In the genomic region with DNA sequence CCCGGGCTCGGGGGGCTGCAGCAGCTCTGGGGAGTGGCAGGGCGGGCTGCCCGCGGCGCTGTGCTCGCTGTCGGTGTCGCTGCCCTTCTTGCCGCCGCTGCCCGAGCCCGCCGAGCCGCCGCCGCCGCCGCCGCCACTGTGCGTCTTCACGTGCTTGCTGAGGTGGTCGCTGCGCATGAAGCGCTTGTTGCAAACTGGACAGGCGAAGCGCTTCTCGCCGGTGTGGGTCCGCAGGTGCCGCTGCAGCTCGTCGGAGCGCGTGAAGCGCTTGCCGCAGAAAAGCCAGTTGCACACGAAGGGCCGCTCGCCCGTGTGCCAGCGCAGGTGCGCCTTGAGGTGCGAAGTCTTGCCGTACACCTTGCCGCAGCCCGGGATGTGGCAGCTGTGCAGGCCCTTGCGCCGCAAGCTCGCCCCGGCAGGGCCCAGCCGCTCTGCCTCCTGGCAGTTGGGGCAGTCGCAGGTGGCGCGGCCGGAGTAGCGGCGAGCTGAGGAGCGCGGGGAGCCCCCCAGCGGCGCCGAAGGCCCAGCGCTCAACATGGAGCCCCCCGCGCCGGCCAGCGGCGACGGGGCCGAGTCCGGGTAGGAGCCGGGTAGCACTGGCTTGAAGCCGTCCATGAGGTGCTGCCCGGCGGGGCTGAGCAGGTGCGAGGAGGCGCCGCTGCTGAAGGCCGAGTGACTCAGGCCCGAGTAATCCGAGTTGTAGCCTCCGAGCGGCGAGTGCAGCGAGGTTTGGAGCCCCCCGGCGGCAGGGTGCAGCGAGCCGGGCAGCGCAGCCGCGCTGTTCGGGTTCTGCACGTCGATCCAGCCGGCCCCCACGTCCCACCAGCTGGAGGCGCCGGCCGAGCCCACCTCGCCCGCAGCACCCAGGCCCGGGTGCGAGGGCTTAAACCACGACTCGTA, we compare ENCODE assay signal across 9 cellular contexts. TPM values are rescaled to one million over a fixed set of nuclear protein-coding genes. Genes with fewer than 3 reads are reported as not detected.
DNase-seq lines count a peak whose midpoint lies in the region; ATAC-seq and TF ChIP-seq lines count a peak whose summit lies in the region.
"Had no signal": no experiment of that assay in that cellular context is flagged by ENCODE, and none has a peak within 500 bp of the region (broad histone marks: within the 10 kb centered on the region; RNA-seq: fewer than 3 reads in every experiment).

No MANE protein-coding gene starts in this region.

- ATAC-seq in activated T-cell treated with anti-CD3 and anti-CD28 coated beads, Interleukin-2, amount 50 U/mL, for 4 hours, result peak; percentile 20 to 37
- no peak for ATAC-seq in GM21360 (IDR thresholded peaks at IDR 0.05; ENCODE audit: unreplicated experiment)
- no peak for ATAC-seq in naive thymus-derived CD4-positive, alpha-beta T cell
- ATAC-seq in HG03196 (IDR thresholded peaks at IDR 0.05; ENCODE audit: unreplicated experiment), result no peak

- POLR2A ChIA-PET in naive thymus-derived CD4-positive, alpha-beta T cell (lab: Charles Lee), result no interaction called here

- H3K27me3 ChIP-seq in SJCRH30 (no peaks in the 10 kb centered on the region), iPS-15b (ENCODE audit: control insufficient read depth, insufficient read depth, low read length) (peaks cover 61% of the 10 kb centered on the region), tibial artery (peaks cover 8 to 96% of the 10 kb centered on the region in 2 donors)
- H3K27me3 ChIP-seq in naive thymus-derived CD4-positive, alpha-beta T cell (ENCODE audit: control insufficient read depth in 2 of 2, insufficient read depth in 2 of 2, low read length in 2 of 2), result peaks cover 0 to 33% of the 10 kb centered on the region in 2 donors

- no peak overlapping the region for H3K4me3 Mint-ChIP-seq in activated T-cell treated with anti-CD3 and anti-CD28 coated beads, Interleukin-2, amount 50 U/mL, for 4 hours
- peak overlapping the region in 5 of 10 donors; percentile 21 to 86 (median 77) for H3K4me3 Mint-ChIP-seq in naive thymus-derived CD4-positive, alpha-beta T cell

- CTCF ChIA-PET in naive thymus-derived CD4-positive, alpha-beta T cell (lab: Charles Lee), result no interaction called here

- peaks cover 73% of the 10 kb centered on the region for H3K27me3 Mint-ChIP-seq in activated T-cell treated with anti-CD3 and anti-CD28 coated beads, Interleukin-2, amount 50 U/mL, for 4 hours (ENCODE audit: low read depth)
- peaks cover 71 to 85% (median 83%) of the 10 kb centered on the region in 5 donors for H3K27me3 Mint-ChIP-seq in naive thymus-derived CD4-positive, alpha-beta T cell

- DNase-seq in activated T-cell treated with anti-CD3 and anti-CD28 coated beads, Interleukin-2, amount 50 U/mL, for 4 hours, result no peak
- DNase-seq in activated T-cell treated with anti-CD3 and anti-CD28 coated beads, Interleukin-2, amount 50 U/mL, for 1 hour, result no peak
- DNase-seq in SJCRH30 (peak; percentile 58 to 69), tibial artery (no peak)
- no peak for DNase-seq in naive thymus-derived CD4-positive, alpha-beta T cell
- DNase-seq: DND-41 had no signal

- no peak overlapping the region for H3K9ac ChIP-seq in iPS-15b (ENCODE audit: low read depth, low read length)

- H3K9me3 Mint-ChIP-seq in activated T-cell treated with anti-CD3 and anti-CD28 coated beads, Interleukin-2, amount 50 U/mL, for 4 hours, result peaks cover 8% of the 10 kb centered on the region
- H3K9me3 Mint-ChIP-seq in naive thymus-derived CD4-positive, alpha-beta T cell, result peaks cover 0 to 73% (median 31%) of the 10 kb centered on the region in 11 donors

- intact Hi-C loops in tibial artery (cut with DNase I; ENCODE audit: low total_unique reads), result no loop called here
- intact Hi-C loops in naive thymus-derived CD4-positive, alpha-beta T cell (cut with micrococcal nuclease), result loop anchor here (5.0 to 10.0 kb wide), 3 partner anchors 983 to 1672 kb away; no protein-coding TSS in a partner anchor

- H3K27ac ChIP-seq in SJCRH30 (no peak overlapping the region), tibial artery (no peak overlapping the region)
- no peak overlapping the region for H3K27ac ChIP-seq in naive thymus-derived CD4-positive, alpha-beta T cell (ENCODE audit: low read depth, low read length)

- no peaks in the 10 kb centered on the region for H3K9me3 ChIP-seq in SJCRH30 (replicated peaks)
- H3K9me3 ChIP-seq in iPS-15b (ENCODE audit: control insufficient read depth, insufficient read depth, low read length), result no peaks in the 10 kb centered on the region
- H3K9me3 ChIP-seq in tibial artery, result no peaks in the 10 kb centered on the region
- H3K9me3 ChIP-seq in naive thymus-derived CD4-positive, alpha-beta T cell (ENCODE audit: control insufficient read depth in 2 of 3, low read length in 3 of 3), result no peaks in the 10 kb centered on the region

- no peaks in the 10 kb centered on the region for H3K36me3 ChIP-seq in SJCRH30
- no peaks in the 10 kb centered on the region for H3K36me3 ChIP-seq in iPS-15b (ENCODE audit: control insufficient read depth, insufficient read depth, low read length)
- H3K36me3 ChIP-seq in tibial artery, result no peaks in the 10 kb centered on the region
- H3K36me3 ChIP-seq in naive thymus-derived CD4-positive, alpha-beta T cell (ENCODE audit: control insufficient read depth in 2 of 3, insufficient read depth in 3 of 3, low read length in 3 of 3), result no peaks in the 10 kb centered on the region

- H3K36me3 Mint-ChIP-seq in activated T-cell treated with anti-CD3 and anti-CD28 coated beads, Interleukin-2, amount 50 U/mL, for 4 hours (ENCODE audit: insufficient read depth), result peaks cover 2% of the 10 kb centered on the region
- H3K36me3 Mint-ChIP-seq in naive thymus-derived CD4-positive, alpha-beta T cell, result peaks cover 0 to 26% (median 5%) of the 10 kb centered on the region in 5 donors

- no peak for TF ChIP-seq CTCF in tibial artery (IDR thresholded peaks at IDR 0.05)

- peaks cover 15% of the 10 kb centered on the region for H3K4me1 Mint-ChIP-seq in activated T-cell treated with anti-CD3 and anti-CD28 coated beads, Interleukin-2, amount 50 U/mL, for 4 hours (ENCODE audit: low read depth)
- peaks cover 17 to 36% (median 26%) of the 10 kb centered on the region in 7 donors for H3K4me1 Mint-ChIP-seq in naive thymus-derived CD4-positive, alpha-beta T cell

- H3K4me1 ChIP-seq in SJCRH30 (no peaks in the 10 kb centered on the region; the same call in 1 of the 2 replicates), iPS-15b (ENCODE audit: control insufficient read depth, insufficient read depth, low read length) (peaks cover 38% of the 10 kb centered on the region), tibial artery (peaks cover 0 to 38% (median 34%) of the 10 kb centered on the region in 4 donors)
- H3K4me1 ChIP-seq in naive thymus-derived CD4-positive, alpha-beta T cell (ENCODE audit: control insufficient read depth in 2 of 2, insufficient read depth in 2 of 2, low read length in 2 of 2), result no peaks in the 10 kb centered on the region

- peak overlapping the region in 1 of 9 donors; percentile 73 for H3K27ac Mint-ChIP-seq in naive thymus-derived CD4-positive, alpha-beta T cell

- H3K4me3 ChIP-seq in SJCRH30, result peak overlapping the region; percentile 66
- H3K4me3 ChIP-seq in iPS-15b (ENCODE audit: low read depth, low read length), result peak overlapping the region; percentile 66
- peak overlapping the region; percentile 26 to 49 for H3K4me3 ChIP-seq in tibial artery
- no peak overlapping the region for H3K4me3 ChIP-seq in naive thymus-derived CD4-positive, alpha-beta T cell (ENCODE audit: low read length)

RNA-seq across cellular contexts. Expression of gene SP8, which starts 2.1 kb away (rescaled TPM):
- total RNA-seq in activated T-cell treated with anti-CD3 and anti-CD28 coated beads, Interleukin-2, amount 50 U/mL, for 4 hours, result not detected
- total RNA-seq in SJCRH30 (2014; rRNA removed; shearing (Covaris generic)), result 2.5 and 2.8 TPM in 2 replicates
- total RNA-seq in naive thymus-derived CD4-positive, alpha-beta T cell, result not detected
- polyA plus RNA-seq in naive thymus-derived CD4-positive, alpha-beta T cell, result not detected

Comparison
In these comparisons a context has a peak if more than half of its experiments do, and no peak if none do; other contexts are left out.
1. ATAC-seq: peak in activated T-cell treated with anti-CD3 and anti-CD28 coated beads, Interleukin-2, amount 50 U/mL, for 4 hours (2 of 2); none in GM21360 (single experiment), naive thymus-derived CD4-positive, alpha-beta T cell (single experiment) and HG03196 (single experiment).
2. DNase-seq: peak in SJCRH30 (2 of 2); none in activated T-cell treated with anti-CD3 and anti-CD28 coated beads, Interleukin-2, amount 50 U/mL, for 4 hours (single experiment), activated T-cell treated with anti-CD3 and anti-CD28 coated beads, Interleukin-2, amount 50 U/mL, for 1 hour (single experiment), tibial artery (0 of 2) and naive thymus-derived CD4-positive, alpha-beta T cell (0 of 9).